ENCODE assay signal across 8 cellular contexts in the genomic region with DNA sequence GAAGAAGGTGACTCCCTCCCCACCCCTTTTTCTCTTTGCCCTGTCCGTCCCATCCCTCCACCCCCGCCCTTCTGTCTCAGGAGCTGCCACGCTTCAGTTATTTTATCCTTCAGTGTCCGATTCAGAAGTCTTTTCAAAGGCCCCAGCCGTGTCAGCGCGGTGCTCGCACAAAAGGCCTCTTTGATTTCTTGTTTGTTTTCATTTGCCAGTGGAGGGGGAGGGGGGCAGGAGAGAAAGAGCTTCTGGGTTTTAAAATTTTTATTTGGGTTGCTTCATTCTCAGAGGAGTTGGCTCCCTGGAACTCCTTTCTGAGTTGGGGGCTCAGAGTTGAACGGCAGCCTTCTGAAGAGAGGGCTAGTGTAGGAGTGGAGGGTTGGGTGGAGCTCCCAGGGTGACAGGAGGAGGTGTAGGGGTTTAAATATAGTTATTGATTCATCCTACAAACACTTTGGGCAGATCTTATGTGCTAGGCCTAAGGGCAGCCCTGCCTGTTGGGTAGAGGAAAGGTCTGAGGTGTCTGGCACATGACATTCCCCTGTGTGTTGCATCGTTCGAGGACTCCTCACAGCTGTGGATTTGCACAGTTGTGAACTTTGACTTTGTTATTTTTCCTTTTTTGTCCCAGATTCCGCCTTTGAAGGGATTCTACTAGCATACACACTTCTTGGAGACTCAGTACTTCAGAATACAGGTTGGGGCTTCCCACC. TPM values are rescaled to one million over a fixed set of nuclear protein-coding genes. Genes with fewer than 3 reads are reported as not detected.
A peak's percentile ranks its signal among the peaks of the same experiment; 100 is the strongest.
DNase-seq lines count a peak whose midpoint lies in the region; ATAC-seq and TF ChIP-seq lines count a peak whose summit lies in the region.
"Had no signal": no experiment of that assay in that cellular context is flagged by ENCODE, and none has a peak within 500 bp of the region (broad histone marks: within the 10 kb centered on the region; RNA-seq: fewer than 3 reads in every experiment).

No MANE protein-coding gene starts in this region.

- peak overlapping the region; percentile 11 for H3K4me3 ChIP-seq in astrocyte of the cerebellum (ENCODE audit: low read depth, low read length)
- H3K4me3 ChIP-seq in thyroid gland (replicated peaks in 1 of 3): no peak overlapping the region

- H3K36me3 ChIP-seq in thyroid gland: no peaks in the 10 kb centered on the region

- in situ Hi-C loops in astrocyte of the cerebellum (cut with HindIII; ENCODE audit: low sequenced_read_pairs): no loop called here

- peak overlapping the region; percentile 75 to 93 (median 88) for H3K27ac ChIP-seq in thyroid gland

- ATAC-seq in HG02840 (IDR thresholded peaks at IDR 0.05; ENCODE audit: low FRiP score, unreplicated experiment) (no peak), HG03565 (IDR thresholded peaks at IDR 0.05; ENCODE audit: unreplicated experiment) (no peak), HG03432 (IDR thresholded peaks at IDR 0.05; ENCODE audit: unreplicated experiment) (no peak)

- TF ChIP-seq CTCF in astrocyte of the cerebellum (IDR thresholded peaks at IDR 0.05; ENCODE audit: low read depth, low read length, missing control alignments) (no peak), thyroid gland (IDR thresholded peaks at IDR 0.05) (no peak)

- intact Hi-C loops in thyroid gland (cut with DNase I): loop anchor here (5.0 kb wide), 1 partner anchor 45 kb away; no protein-coding TSS in a partner anchor

- H3K27me3 ChIP-seq in thyroid gland: no peaks in the 10 kb centered on the region

- no peak for TF ChIP-seq POLR2A in thyroid gland (IDR thresholded peaks at IDR 0.05)

- H3K4me1 ChIP-seq in thyroid gland: peaks cover 79 to 94% of the 10 kb centered on the region in 2 donors

- no peaks in the 10 kb centered on the region for H3K9me3 ChIP-seq in thyroid gland

- peak; percentile 58 for DNase-seq in NCI-H146 (lab: John Stamatoyannopoulos, UW)
- no peak for DNase-seq in astrocyte of the cerebellum (ENCODE audit: low read depth)
- DNase-seq in kidney tubule cell (ENCODE audit: low spot score): peak; percentile 56
- peak; percentile 81 to 83 for DNase-seq in thyroid gland
- DNase-seq: dermis blood vessel endothelial cell had no signal

- 21 to 29% methylated on average over 12 of the region's 12 CpGs for WGBS in thyroid gland, 2 donors

RNA-seq across cellular contexts. Expression of a gene that starts 36.8 kb away (rescaled TPM):
- total RNA-seq in thyroid gland: 10 to 100 TPM; 38.8 to 70.2 (median 62.4) TPM
